1 cellular context compared by ENCODE assay signal in the genomic region with DNA sequence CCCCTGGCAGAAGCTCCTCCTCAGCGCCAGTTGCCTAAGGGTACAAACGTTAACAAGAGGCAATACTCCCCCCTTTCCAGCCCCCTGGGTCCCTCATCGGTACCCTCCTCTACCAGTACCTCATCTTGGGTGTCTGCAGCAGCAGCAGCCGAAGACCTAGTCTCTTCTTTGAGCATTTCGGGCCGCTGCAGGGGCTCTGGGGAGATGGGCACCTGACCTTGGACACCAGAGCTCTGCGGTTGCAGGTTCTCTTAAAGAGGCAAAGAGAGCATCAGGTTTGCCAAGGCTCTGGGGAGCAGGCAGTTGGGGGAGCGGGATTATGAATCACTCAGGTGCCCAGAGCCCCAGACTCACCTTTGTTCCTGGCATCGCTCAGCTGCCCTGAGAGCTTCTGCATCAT.
TF ChIP-seq lines count a peak whose summit lies in the region.

No MANE protein-coding gene starts in this region.

TF ChIP-seq in IMR-90, 13 proteins besides CTCF, POLR2A, EP300 and RAD21:
- TF ChIP-seq BHLHE40 (IDR thresholded peaks at IDR 0.05; ENCODE audit: low read depth, low read length) (no peak), RFX5 (IDR thresholded peaks at IDR 0.05; ENCODE audit: low read depth, low read length) (no peak), SMC3 (IDR thresholded peaks at IDR 0.05; ENCODE audit: low read depth, low read length) (no peak), MAZ (IDR thresholded peaks at IDR 0.05; ENCODE audit: borderline replicate concordance, low read depth, low read length) (no peak), CEBPB (IDR thresholded peaks at IDR 0.05; ENCODE audit: low read depth, low read length) (no peak)
- TF ChIP-seq, protein P1, sequence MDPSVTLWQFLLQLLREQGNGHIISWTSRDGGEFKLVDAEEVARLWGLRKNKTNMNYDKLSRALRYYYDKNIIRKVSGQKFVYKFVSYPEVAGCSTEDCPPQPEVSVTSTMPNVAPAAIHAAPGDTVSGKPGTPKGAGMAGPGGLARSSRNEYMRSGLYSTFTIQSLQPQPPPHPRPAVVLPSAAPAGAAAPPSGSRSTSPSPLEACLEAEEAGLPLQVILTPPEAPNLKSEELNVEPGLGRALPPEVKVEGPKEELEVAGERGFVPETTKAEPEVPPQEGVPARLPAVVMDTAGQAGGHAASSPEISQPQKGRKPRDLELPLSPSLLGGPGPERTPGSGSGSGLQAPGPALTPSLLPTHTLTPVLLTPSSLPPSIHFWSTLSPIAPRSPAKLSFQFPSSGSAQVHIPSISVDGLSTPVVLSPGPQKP (IDR thresholded peaks at IDR 0.05; ENCODE audit: borderline replicate concordance, low read depth, low read length): no peak
- TF ChIP-seq, protein P2, sequence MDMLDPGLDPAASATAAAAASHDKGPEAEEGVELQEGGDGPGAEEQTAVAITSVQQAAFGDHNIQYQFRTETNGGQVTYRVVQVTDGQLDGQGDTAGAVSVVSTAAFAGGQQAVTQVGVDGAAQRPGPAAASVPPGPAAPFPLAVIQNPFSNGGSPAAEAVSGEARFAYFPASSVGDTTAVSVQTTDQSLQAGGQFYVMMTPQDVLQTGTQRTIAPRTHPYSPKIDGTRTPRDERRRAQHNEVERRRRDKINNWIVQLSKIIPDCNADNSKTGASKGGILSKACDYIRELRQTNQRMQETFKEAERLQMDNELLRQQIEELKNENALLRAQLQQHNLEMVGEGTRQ (IDR thresholded peaks at IDR 0.05; ENCODE audit: low read depth, low read length): no peak
